In the genomic region with DNA sequence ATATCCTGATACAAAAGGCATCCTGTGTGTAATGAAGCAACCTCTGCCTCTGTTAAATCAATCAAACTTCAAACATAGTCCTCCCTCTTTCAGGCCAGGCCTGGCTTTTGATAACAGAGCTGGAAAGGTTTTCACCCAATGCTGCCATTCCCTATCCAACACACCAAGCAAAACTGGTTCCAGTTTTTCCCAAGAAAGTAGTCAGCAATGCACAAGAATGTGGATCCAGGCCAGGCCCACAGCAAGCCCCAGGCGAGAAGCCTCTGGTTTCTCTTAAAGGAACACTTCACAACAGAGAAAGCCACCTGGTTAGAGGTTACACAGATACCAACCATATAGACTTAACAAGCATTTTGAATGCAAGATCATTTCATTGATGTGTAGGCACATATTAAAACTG, we compare ENCODE assay signal across 16 cellular contexts. TPM values are rescaled to one million over a fixed set of nuclear protein-coding genes. Genes with fewer than 3 reads are reported as not detected.
DNase-seq lines count a peak whose midpoint lies in the region; FAIRE-seq and TF ChIP-seq lines count a peak whose summit lies in the region.
"Had no signal": no experiment of that assay in that cellular context is flagged by ENCODE, and none has a peak within 500 bp of the region (broad histone marks: within the 10 kb centered on the region; RNA-seq: fewer than 3 reads in every experiment).

No MANE protein-coding gene starts in this region.

- no peak for TF ChIP-seq CTCF in astrocyte (IDR thresholded peaks at IDR 0.05; ENCODE audit: insufficient read depth, low read depth, low read length)
- no peak for TF ChIP-seq CTCF in type B pancreatic cell (conservative IDR thresholded peaks at IDR 0.05)
- no peak for TF ChIP-seq CTCF in endothelial cell (IDR thresholded peaks at IDR 0.05; ENCODE audit: unreplicated experiment)

- no peaks in the 10 kb centered on the region for H3K27me3 ChIP-seq in astrocyte (ENCODE audit: insufficient read depth, low read length)

- FAIRE-seq in astrocyte (lab: Jason Lieb, UNC), result peak; percentile 60

- no peaks in the 10 kb centered on the region for H3K36me3 ChIP-seq in astrocyte (ENCODE audit: insufficient read depth, low read length)

- H3K27ac Mint-ChIP-seq in astrocyte (ENCODE audit: unreplicated experiment) (no peak overlapping the region), type B pancreatic cell (no peak overlapping the region), endothelial cell (ENCODE audit: unreplicated experiment) (no peak overlapping the region)
- H3K27ac Mint-ChIP-seq in activated T-helper 1 cell treated with anti-CD3 and anti-CD28 coated beads, Interleukin-12 subunit alpha, Interleukin-12 subunit beta, Interleukin-2, Interleukin-4 antibody, amounts not matched to agents 30 ng/mL and 10 ng/mL and 1 ng/mL, durations not matched to agents 14 hours and 24 hours and 36 hours, result no peak overlapping the region
- H3K27ac Mint-ChIP-seq: activated CD4-positive, alpha-beta T cell treated with anti-CD3 and anti-CD28 coated beads, Interleukin-2, amount 10 ng/mL, durations not matched to agents 24 days and 14 days; activated naive CD4-positive, alpha-beta T cell treated with anti-CD3 and anti-CD28 coated beads, Interleukin-2, amount 50 U/mL, for 72 hours; CD8-positive, alpha-beta memory T cell had no signal

- H3K4me1 Mint-ChIP-seq in astrocyte (ENCODE audit: low read depth, unreplicated experiment) (no peaks in the 10 kb centered on the region), type B pancreatic cell (ENCODE audit: unreplicated experiment) (peaks cover 56% of the 10 kb centered on the region), endothelial cell (ENCODE audit: unreplicated experiment) (peaks cover 15% of the 10 kb centered on the region)
- H3K4me1 Mint-ChIP-seq in activated T-helper 1 cell treated with anti-CD3 and anti-CD28 coated beads, Interleukin-12 subunit alpha, Interleukin-12 subunit beta, Interleukin-2, Interleukin-4 antibody, amounts not matched to agents 30 ng/mL and 10 ng/mL and 1 ng/mL, durations not matched to agents 14 hours and 24 hours and 36 hours (ENCODE audit: low read depth), result no peaks in the 10 kb centered on the region

- H3K4me3 ChIP-seq in astrocyte (ENCODE audit: insufficient read depth, low read depth, low read length), result no peak overlapping the region

- H2AFZ ChIP-seq in astrocyte (ENCODE audit: low read depth, low read length), result no peak overlapping the region

- H3K4me2 ChIP-seq in astrocyte (ENCODE audit: low read length), result no peak overlapping the region

- intact Hi-C loops in activated T-helper 1 cell treated with anti-CD3 and anti-CD28 coated beads, Interleukin-12 subunit alpha, Interleukin-12 subunit beta, Interleukin-2, Interleukin-4 antibody, amounts not matched to agents 30 ng/mL and 10 ng/mL and 1 ng/mL, durations not matched to agents 14 hours and 24 hours and 36 hours (cut with micrococcal nuclease), result no loop called here

- H3K27ac ChIP-seq in astrocyte (ENCODE audit: low read depth, low read length), result no peak overlapping the region
- H3K27ac ChIP-seq: epithelial cell of prostate had no signal

- no peak overlapping the region for H3K4me3 Mint-ChIP-seq in astrocyte (ENCODE audit: unreplicated experiment)
- peak overlapping the region; percentile 96 for H3K4me3 Mint-ChIP-seq in type B pancreatic cell
- H3K4me3 Mint-ChIP-seq in activated T-helper 1 cell treated with anti-CD3 and anti-CD28 coated beads, Interleukin-12 subunit alpha, Interleukin-12 subunit beta, Interleukin-2, Interleukin-4 antibody, amounts not matched to agents 30 ng/mL and 10 ng/mL and 1 ng/mL, durations not matched to agents 14 hours and 24 hours and 36 hours, result no peak overlapping the region
- no peak overlapping the region for H3K4me3 Mint-ChIP-seq in endothelial cell (ENCODE audit: unreplicated experiment)
- H3K4me3 Mint-ChIP-seq: activated CD4-positive, alpha-beta T cell treated with anti-CD3 and anti-CD28 coated beads, Interleukin-2, amount 10 ng/mL, durations not matched to agents 24 days and 14 days; CD8-positive, alpha-beta memory T cell had no signal

- H3K27me3 Mint-ChIP-seq in astrocyte (ENCODE audit: low read depth, unreplicated experiment), result peaks cover 12% of the 10 kb centered on the region
- peaks cover 36% of the 10 kb centered on the region for H3K27me3 Mint-ChIP-seq in type B pancreatic cell
- H3K27me3 Mint-ChIP-seq in activated T-helper 1 cell treated with anti-CD3 and anti-CD28 coated beads, Interleukin-12 subunit alpha, Interleukin-12 subunit beta, Interleukin-2, Interleukin-4 antibody, amounts not matched to agents 30 ng/mL and 10 ng/mL and 1 ng/mL, durations not matched to agents 14 hours and 24 hours and 36 hours (ENCODE audit: insufficient read depth), result peaks cover 58% of the 10 kb centered on the region
- peaks cover 4% of the 10 kb centered on the region for H3K27me3 Mint-ChIP-seq in endothelial cell (ENCODE audit: unreplicated experiment)

- H3K4me1 ChIP-seq in astrocyte (ENCODE audit: insufficient read depth, low read length), result peaks cover 6% of the 10 kb centered on the region

- no peaks in the 10 kb centered on the region for H3K9me3 ChIP-seq in astrocyte (ENCODE audit: insufficient read depth, low read depth, low read length)

- no peaks in the 10 kb centered on the region for H3K36me3 Mint-ChIP-seq in astrocyte (ENCODE audit: low read depth, unreplicated experiment)
- no peaks in the 10 kb centered on the region for H3K36me3 Mint-ChIP-seq in type B pancreatic cell
- no peaks in the 10 kb centered on the region for H3K36me3 Mint-ChIP-seq in activated T-helper 1 cell treated with anti-CD3 and anti-CD28 coated beads, Interleukin-12 subunit alpha, Interleukin-12 subunit beta, Interleukin-2, Interleukin-4 antibody, amounts not matched to agents 30 ng/mL and 10 ng/mL and 1 ng/mL, durations not matched to agents 14 hours and 24 hours and 36 hours (ENCODE audit: low read depth)
- no peaks in the 10 kb centered on the region for H3K36me3 Mint-ChIP-seq in endothelial cell (ENCODE audit: low read depth, unreplicated experiment)
- H3K36me3 Mint-ChIP-seq: activated naive CD4-positive, alpha-beta T cell treated with anti-CD3 and anti-CD28 coated beads, Interleukin-2, amount 50 U/mL, for 72 hours; CD8-positive, alpha-beta memory T cell had no signal

- DNase-seq in NCI-H510A treated with DMSO at 0.1 percent for 48 hours (lab: John Stamatoyannopoulos, UW) (peak; percentile 50), NCI-H510A (lab: John Stamatoyannopoulos, UW) (no peak), astrocyte (ENCODE audit: low read depth) (peak; percentile 39), medulla oblongata (ENCODE audit: extremely low spot score) (peak; percentile 18), type B pancreatic cell (ENCODE audit: extremely low spot score, unreplicated experiment) (no peak), endothelial cell (ENCODE audit: low spot score) (no peak), NOMO-1 treated with DMSO at 0.1 percent for 48 hours (lab: John Stamatoyannopoulos, UW; ENCODE audit: unreplicated experiment) (no peak)
- DNase-seq in activated T-helper 1 cell treated with anti-CD3 and anti-CD28 coated beads, Interleukin-12 subunit alpha, Interleukin-12 subunit beta, Interleukin-2, Interleukin-4 antibody, amounts not matched to agents 30 ng/mL and 10 ng/mL and 1 ng/mL, durations not matched to agents 14 hours and 24 hours and 36 hours (ENCODE audit: low spot score), result no peak
- DNase-seq: activated CD4-positive, alpha-beta T cell treated with anti-CD3 and anti-CD28 coated beads, Interleukin-2, amount 10 ng/mL, durations not matched to agents 24 days and 14 days; CD8-positive, alpha-beta memory T cell; GF-D8; left colon; NCI-H2029 treated with DMSO at 0.1 percent for 48 hours; T-helper 9 cell had no signal

- no peak overlapping the region for H3K9ac ChIP-seq in astrocyte (ENCODE audit: low read length)

- peaks cover 8% of the 10 kb centered on the region for H3K79me2 ChIP-seq in astrocyte (ENCODE audit: insufficient read depth, low read length)

- H4K20me1 ChIP-seq in astrocyte (ENCODE audit: insufficient read depth, low read length), result no peaks in the 10 kb centered on the region

- H3K9me3 Mint-ChIP-seq in astrocyte (ENCODE audit: unreplicated experiment), result peaks cover 3% of the 10 kb centered on the region
- no peaks in the 10 kb centered on the region for H3K9me3 Mint-ChIP-seq in type B pancreatic cell
- peaks cover 9% of the 10 kb centered on the region for H3K9me3 Mint-ChIP-seq in activated T-helper 1 cell treated with anti-CD3 and anti-CD28 coated beads, Interleukin-12 subunit alpha, Interleukin-12 subunit beta, Interleukin-2, Interleukin-4 antibody, amounts not matched to agents 30 ng/mL and 10 ng/mL and 1 ng/mL, durations not matched to agents 14 hours and 24 hours and 36 hours
- H3K9me3 Mint-ChIP-seq in endothelial cell (ENCODE audit: unreplicated experiment), result no peaks in the 10 kb centered on the region

RNA-seq across cellular contexts. Expression of a gene that starts 3.1 kb away (rescaled TPM):
- 8.9 and 10.1 TPM in 2 replicates for total RNA-seq in astrocyte
- total RNA-seq in type B pancreatic cell (ENCODE audit: low replicate concordance), result 7.6 and 24.2 TPM in 2 replicates
- total RNA-seq in activated T-helper 1 cell treated with anti-CD3 and anti-CD28 coated beads, Interleukin-12 subunit alpha, Interleukin-12 subunit beta, Interleukin-2, Interleukin-4 antibody, amounts not matched to agents 30 ng/mL and 10 ng/mL and 1 ng/mL, durations not matched to agents 14 hours and 24 hours and 36 hours, result 0.49 and 0.73 TPM in 2 replicates
- 38.3 TPM for total RNA-seq in endothelial cell (ENCODE audit: unreplicated experiment)

RNA-seq across cellular contexts. Expression of a gene that starts 49.2 kb away (rescaled TPM):
- 2.2 and 4.4 TPM in 2 replicates for total RNA-seq in astrocyte
- 9.2 and 32.5 TPM in 2 replicates for total RNA-seq in type B pancreatic cell (ENCODE audit: low replicate concordance)
- total RNA-seq in activated T-helper 1 cell treated with anti-CD3 and anti-CD28 coated beads, Interleukin-12 subunit alpha, Interleukin-12 subunit beta, Interleukin-2, Interleukin-4 antibody, amounts not matched to agents 30 ng/mL and 10 ng/mL and 1 ng/mL, durations not matched to agents 14 hours and 24 hours and 36 hours, result 16.7 and 19.6 TPM in 2 replicates
- total RNA-seq in endothelial cell (ENCODE audit: unreplicated experiment), result 12.4 TPM

Comparison
In these comparisons a context has a peak if more than half of its experiments do, and no peak if none do; other contexts are left out.
1. DNase-seq: peak in NCI-H510A treated with DMSO at 0.1 percent for 48 hours (single experiment), astrocyte (single experiment) and medulla oblongata (single experiment); none in NCI-H510A (single experiment), type B pancreatic cell (single experiment), activated T-helper 1 cell treated with anti-CD3 and anti-CD28 coated beads, Interleukin-12 subunit alpha, Interleukin-12 subunit beta, Interleukin-2, Interleukin-4 antibody, amounts not matched to agents 30 ng/mL and 10 ng/mL and 1 ng/mL, durations not matched to agents 14 hours and 24 hours and 36 hours (single experiment), endothelial cell (single experiment) and NOMO-1 treated with DMSO at 0.1 percent for 48 hours (single experiment).